23 cellular contexts compared by ENCODE assay signal in genomic region chr22:23841292-23841691, GRCh38. TPM values are rescaled to one million over a fixed set of nuclear protein-coding genes. Genes with fewer than 3 reads are reported as not detected.
DNase-seq lines count a peak whose midpoint lies in the region; ATAC-seq and TF ChIP-seq lines count a peak whose summit lies in the region.
"Had no signal": no experiment of that assay in that cellular context is flagged by ENCODE, and none has a peak within 500 bp of the region (broad histone marks: within the 10 kb centered on the region; RNA-seq: fewer than 3 reads in every experiment).

No MANE protein-coding gene starts in this region.

- peaks cover 20 to 35% of the 10 kb centered on the region in 2 donors for H3K4me1 Mint-ChIP-seq in natural killer cell treated with Interleukin-12 subunit alpha and Interleukin-12 subunit beta and Interleukin-15 and Interleukin-18, amount 100 ng/mL, for 72 hours (ENCODE audit: low read depth in 2 of 2)
- peaks cover 22 to 24% of the 10 kb centered on the region in 2 donors for H3K4me1 Mint-ChIP-seq in natural killer cell
- H3K4me1 Mint-ChIP-seq in brain = peaks cover 56% of the 10 kb centered on the region
- H3K4me1 Mint-ChIP-seq in naive B cell = peaks cover 70 to 81% (median 77%) of the 10 kb centered on the region in 3 donors
- H3K4me1 Mint-ChIP-seq in activated naive CD8-positive, alpha-beta T cell treated with anti-CD3 and anti-CD28 coated beads for 36 hours = peaks cover 17% of the 10 kb centered on the region

- no peaks in the 10 kb centered on the region for H3K27me3 Mint-ChIP-seq in natural killer cell treated with Interleukin-12 subunit alpha and Interleukin-12 subunit beta and Interleukin-15 and Interleukin-18, amount 100 ng/mL, for 72 hours
- H3K27me3 Mint-ChIP-seq in natural killer cell (ENCODE audit: low read depth in 2 of 2) = no peaks in the 10 kb centered on the region
- H3K27me3 Mint-ChIP-seq in brain = peaks cover 6% of the 10 kb centered on the region
- H3K27me3 Mint-ChIP-seq in naive B cell = no peaks in the 10 kb centered on the region
- peaks cover 11% of the 10 kb centered on the region for H3K27me3 Mint-ChIP-seq in activated naive CD8-positive, alpha-beta T cell treated with anti-CD3 and anti-CD28 coated beads for 36 hours

- no peaks in the 10 kb centered on the region for H3K9me3 Mint-ChIP-seq in natural killer cell treated with Interleukin-12 subunit alpha and Interleukin-12 subunit beta and Interleukin-15 and Interleukin-18, amount 100 ng/mL, for 72 hours
- no peaks in the 10 kb centered on the region for H3K9me3 Mint-ChIP-seq in natural killer cell
- H3K9me3 Mint-ChIP-seq in brain = peaks cover 0 to 7% (median 0%) of the 10 kb centered on the region in 5 experiments
- H3K9me3 Mint-ChIP-seq in naive B cell = no peaks in the 10 kb centered on the region
- H3K9me3 Mint-ChIP-seq in activated naive CD8-positive, alpha-beta T cell treated with anti-CD3 and anti-CD28 coated beads for 36 hours = no peaks in the 10 kb centered on the region
- H3K9me3 Mint-ChIP-seq: CD8-positive, alpha-beta T cell had no signal

- H3K27ac Mint-ChIP-seq in natural killer cell treated with Interleukin-12 subunit alpha and Interleukin-12 subunit beta and Interleukin-15 and Interleukin-18, amount 100 ng/mL, for 72 hours = no peak overlapping the region
- peak overlapping the region in 1 of 2 donors; percentile 0 for H3K27ac Mint-ChIP-seq in natural killer cell
- H3K27ac Mint-ChIP-seq in brain = peak overlapping the region in 3 of 5 experiments; percentile 49 to 66 (median 49)
- peak overlapping the region in 5 of 6 donors; percentile 62 to 96 (median 91) for H3K27ac Mint-ChIP-seq in naive B cell
- H3K27ac Mint-ChIP-seq in activated naive CD8-positive, alpha-beta T cell treated with anti-CD3 and anti-CD28 coated beads for 36 hours = no peak overlapping the region
- H3K27ac Mint-ChIP-seq: CD8-positive, alpha-beta T cell had no signal

- peak; percentile 42 for DNase-seq in natural killer cell treated with Interleukin-12 subunit alpha and Interleukin-12 subunit beta and Interleukin-15 and Interleukin-18, amount 100 ng/mL, for 72 hours (ENCODE audit: low spot score)
- DNase-seq in natural killer cell (no peak), naive B cell (no peak), NCI-H345 treated with DMSO at 0.1 percent for 48 hours (lab: John Stamatoyannopoulos, UW; ENCODE audit: unreplicated experiment) (no peak)
- DNase-seq in activated naive CD8-positive, alpha-beta T cell treated with anti-CD3 and anti-CD28 coated beads for 36 hours = no peak
- DNase-seq in stimulated activated CD4-positive, alpha-beta T cell treated with anti-CD3 and anti-CD28 coated beads, Interleukin-2, amount 100 ng/mL, for 24 hours = no peak
- DNase-seq: activated CD4-positive, alpha-beta T cell treated with anti-CD3 and anti-CD28 coated beads, Interleukin-2, amount 50 U/mL, for 48 hours; activated gamma-delta T cell; brain microvascular endothelial cell; CD8-positive, alpha-beta T cell; colonic mucosa; HCEC 1CT; islet precursor cell; lower lobe of right lung; NCI-H1048; NCI-H2029; NCI-H2227 treated with DMSO at 0.1 percent for 48 hours; NCI-H748 treated with DMSO at 0.1 percent for 48 hours; ovary; RPMI8226; stomach; T-helper 9 cell had no signal

- no peaks in the 10 kb centered on the region for H3K36me3 Mint-ChIP-seq in natural killer cell treated with Interleukin-12 subunit alpha and Interleukin-12 subunit beta and Interleukin-15 and Interleukin-18, amount 100 ng/mL, for 72 hours
- no peaks in the 10 kb centered on the region for H3K36me3 Mint-ChIP-seq in natural killer cell
- peaks cover 5% of the 10 kb centered on the region for H3K36me3 Mint-ChIP-seq in brain
- H3K36me3 Mint-ChIP-seq in naive B cell = no peaks in the 10 kb centered on the region
- peaks cover 2% of the 10 kb centered on the region for H3K36me3 Mint-ChIP-seq in activated naive CD8-positive, alpha-beta T cell treated with anti-CD3 and anti-CD28 coated beads for 36 hours
- H3K36me3 Mint-ChIP-seq: CD8-positive, alpha-beta T cell had no signal

- H3K4me3 Mint-ChIP-seq in natural killer cell treated with Interleukin-12 subunit alpha and Interleukin-12 subunit beta and Interleukin-15 and Interleukin-18, amount 100 ng/mL, for 72 hours = peak overlapping the region; percentile 20
- no peak overlapping the region for H3K4me3 Mint-ChIP-seq in natural killer cell
- peak overlapping the region in 1 of 5 experiments; percentile 14 for H3K4me3 Mint-ChIP-seq in brain
- H3K4me3 Mint-ChIP-seq in naive B cell = peak overlapping the region in 5 of 8 donors; percentile 31 to 69 (median 40)
- H3K4me3 Mint-ChIP-seq in activated naive CD8-positive, alpha-beta T cell treated with anti-CD3 and anti-CD28 coated beads for 36 hours = no peak overlapping the region
- H3K4me3 Mint-ChIP-seq: CD8-positive, alpha-beta T cell had no signal

- intact Hi-C loops in natural killer cell (cut with micrococcal nuclease) = no loop called here

- no peak for ATAC-seq in natural killer cell treated with Interleukin-12 subunit alpha and Interleukin-12 subunit beta and Interleukin-15 and Interleukin-18, amount 100 ng/mL, for 72 hours
- ATAC-seq in natural killer cell (no peak), naive B cell (ENCODE audit: low read depth in 2 of 2) (no peak)
- ATAC-seq: CD8-positive, alpha-beta T cell; lower lobe of right lung had no signal

- TF ChIP-seq CTCF in natural killer cell (IDR thresholded peaks at IDR 0.05) (no peak), brain (conservative IDR thresholded peaks at IDR 0.05) (no peak)

RNA-seq across cellular contexts. Expression of gene DERL3, which starts 2.5 kb away (rescaled TPM):
- total RNA-seq in natural killer cell treated with Interleukin-12 subunit alpha and Interleukin-12 subunit beta and Interleukin-15 and Interleukin-18, amount 100 ng/mL, for 72 hours = 10 to 100 TPM in 1 of 2 donors, 1 to 10 TPM in 1; 4.7 to 14.3 TPM
- 10 to 100 TPM in 1 of 3 donors, 1 to 10 TPM in 1, under 1 TPM in 1; 0.88 to 24.5 (median 1.3) TPM for total RNA-seq in natural killer cell
- polyA plus RNA-seq in brain (ENCODE audit: insufficient read depth, low read depth, low replicate concordance) = 3.1 TPM
- polyA plus RNA-seq in naive B cell (ENCODE audit: low read depth in 6 of 6) = 10 to 100 TPM; 25.2 to 33.9 (median 26.4) TPM
- 1 to 10 TPM; 4.0 to 5.9 TPM for total RNA-seq in activated naive CD8-positive, alpha-beta T cell treated with anti-CD3 and anti-CD28 coated beads for 36 hours

RNA-seq across cellular contexts. Expression of gene SLC2A11, which starts 16.4 kb away (rescaled TPM):
- total RNA-seq in natural killer cell treated with Interleukin-12 subunit alpha and Interleukin-12 subunit beta and Interleukin-15 and Interleukin-18, amount 100 ng/mL, for 72 hours = 10 to 100 TPM in 1 of 2 donors, 1 to 10 TPM in 1; 6.8 to 12.5 TPM
- total RNA-seq in natural killer cell = 10 to 100 TPM in 2 of 3 donors, 1 to 10 TPM in 1; 9.2 to 14.1 (median 11.8) TPM
- 21.1 TPM for polyA plus RNA-seq in brain (ENCODE audit: insufficient read depth, low read depth, low replicate concordance)
- 10 to 100 TPM in 4 of 6 donors, 1 to 10 TPM in 2; 7.0 to 15.9 (median 10.9) TPM for polyA plus RNA-seq in naive B cell (ENCODE audit: low read depth in 6 of 6)
- 1 to 10 TPM; 5.2 to 5.9 TPM for total RNA-seq in activated naive CD8-positive, alpha-beta T cell treated with anti-CD3 and anti-CD28 coated beads for 36 hours

RNA-seq across cellular contexts. Expression of gene MIF, which starts 52.9 kb away (rescaled TPM):
- 100 to 1,000 TPM; 495 to 579 TPM for total RNA-seq in natural killer cell treated with Interleukin-12 subunit alpha and Interleukin-12 subunit beta and Interleukin-15 and Interleukin-18, amount 100 ng/mL, for 72 hours
- 100 to 1,000 TPM; 115 to 182 (median 133) TPM for total RNA-seq in natural killer cell
- polyA plus RNA-seq in brain (ENCODE audit: insufficient read depth, low read depth, low replicate concordance) = 583 TPM
- 1,000 to 10,000 TPM in 2 of 6 donors, 100 to 1,000 TPM in 4; 853 to 1,113 (median 946) TPM for polyA plus RNA-seq in naive B cell (ENCODE audit: low read depth in 6 of 6)
- total RNA-seq in activated naive CD8-positive, alpha-beta T cell treated with anti-CD3 and anti-CD28 coated beads for 36 hours = 1,000 to 10,000 TPM; 1,236 to 1,275 TPM

RNA-seq across cellular contexts. Expression of gene SMARCB1, which starts 54.5 kb away (rescaled TPM):
- 100 to 1,000 TPM in 1 of 2 donors, 10 to 100 TPM in 1; 70.5 to 105 TPM for total RNA-seq in natural killer cell treated with Interleukin-12 subunit alpha and Interleukin-12 subunit beta and Interleukin-15 and Interleukin-18, amount 100 ng/mL, for 72 hours
- 10 to 100 TPM; 56.3 to 76.9 (median 69.8) TPM for total RNA-seq in natural killer cell
- polyA plus RNA-seq in brain (ENCODE audit: insufficient read depth, low read depth, low replicate concordance) (231 TPM), naive B cell (ENCODE audit: low read depth in 6 of 6) (10 to 100 TPM; 73.0 to 90.9 (median 78.1) TPM)
- 10 to 100 TPM; 94.3 to 94.5 TPM for total RNA-seq in activated naive CD8-positive, alpha-beta T cell treated with anti-CD3 and anti-CD28 coated beads for 36 hours

Comparison
In these comparisons a context has a peak if more than half of its experiments do, and no peak if none do; other contexts are left out.
1. H3K4me3 Mint-ChIP-seq: peak in natural killer cell treated with Interleukin-12 subunit alpha and Interleukin-12 subunit beta and Interleukin-15 and Interleukin-18, amount 100 ng/mL, for 72 hours (single experiment) and naive B cell (5 of 8); none in natural killer cell (single experiment) and activated naive CD8-positive, alpha-beta T cell treated with anti-CD3 and anti-CD28 coated beads for 36 hours (single experiment).
2. H3K27ac Mint-ChIP-seq: peak in brain (3 of 5) and naive B cell (5 of 6); none in natural killer cell treated with Interleukin-12 subunit alpha and Interleukin-12 subunit beta and Interleukin-15 and Interleukin-18, amount 100 ng/mL, for 72 hours (0 of 2) and activated naive CD8-positive, alpha-beta T cell treated with anti-CD3 and anti-CD28 coated beads for 36 hours (single experiment).